ENCODE assay signal across 8 cellular contexts in genomic region chr11:33829430-33830141, GRCh38. TPM values are rescaled to one million over a fixed set of nuclear protein-coding genes. Genes with fewer than 3 reads are reported as not detected.
DNase-seq lines count a peak whose midpoint lies in the region; ATAC-seq, FAIRE-seq and TF ChIP-seq lines count a peak whose summit lies in the region.

No MANE protein-coding gene starts in this region.

- peak overlapping the region; percentile 55 for H3K4me3 ChIP-seq in AG04450 (ENCODE audit: low read depth, low read length)
- peak overlapping the region; percentile 69 for H3K4me3 ChIP-seq in osteoblast (ENCODE audit: insufficient read depth, low read length)

- no peaks in the 10 kb centered on the region for H4K20me1 ChIP-seq in osteoblast (ENCODE audit: insufficient read depth, low read length)

- H3K9me3 ChIP-seq in AG04450 (ENCODE audit: control insufficient read depth, insufficient read depth, low read length) (no peaks in the 10 kb centered on the region), osteoblast (ENCODE audit: low read depth, low read length) (no peaks in the 10 kb centered on the region)

- H3K4me2 ChIP-seq in osteoblast (ENCODE audit: insufficient read depth, low read length) = peak overlapping the region; percentile 86

- peak overlapping the region; percentile 61 for H2AFZ ChIP-seq in osteoblast (ENCODE audit: low read length)

- no peaks in the 10 kb centered on the region for H3K36me3 ChIP-seq in osteoblast (ENCODE audit: insufficient read depth, low read length)

- no peak for FAIRE-seq in urothelium cell line (lab: Jason Lieb, UNC)

- no peaks in the 10 kb centered on the region for H3K79me2 ChIP-seq in osteoblast (ENCODE audit: insufficient read depth, low read length)

- H3K36me3 Mint-ChIP-seq in activated naive CD4-positive, alpha-beta T cell treated with anti-CD3 and anti-CD28 coated beads, Interleukin-2, amount 50 U/mL, for 72 hours = no peaks in the 10 kb centered on the region

- peak; percentile 92 for TF ChIP-seq CTCF in AG04450 (IDR thresholded peaks at IDR 0.05; ENCODE audit: low read depth, low read length)
- peak; percentile 89 for TF ChIP-seq CTCF in osteoblast (IDR thresholded peaks at IDR 0.05; ENCODE audit: extremely low read depth, low read depth, low read length)

- POLR2A ChIA-PET in AG04450 (lab: Yijun Ruan, JAX) = no interaction called here

- H3K27ac ChIP-seq in AG04450 (ENCODE audit: low read depth, low read length) = no peak overlapping the region
- no peak overlapping the region for H3K27ac ChIP-seq in osteoblast (ENCODE audit: low read depth, low read length)

- CTCF ChIA-PET in AG04450 (lab: Charles Lee) = interaction anchor here (0.6 to 12.4 kb wide), 15 partner anchors 12 to 1021 kb away, joined by 3 to 206 read pairs (median 4); no protein-coding TSS in a partner anchor

- DNase-seq in AG04450 (ENCODE audit: low read depth, low spot score) = peak; percentile 39
- peak in 55 of 76 experiments; percentile 6 to 59 (median 36) for DNase-seq in HUDEP-2 (lab: John Stamatoyannopoulos, UW; ENCODE audit: unreplicated experiment in 76 of 76)
- DNase-seq in RPMI8226 = peak; percentile 61
- peak in 1 of 2 donors; percentile 59 for DNase-seq in activated naive CD4-positive, alpha-beta T cell treated with anti-CD3 and anti-CD28 coated beads, Interleukin-2, amount 50 U/mL, for 72 hours (ENCODE audit: low spot score in 2 of 2)
- peak; percentile 38 to 86 (median 71) for DNase-seq in head of caudate nucleus
- peak; percentile 91 for DNase-seq in osteoblast (ENCODE audit: insufficient read length, low spot score, missing footprints)
- peak; percentile 73 for DNase-seq in urothelium cell line (ENCODE audit: low spot score)

- H3K27me3 ChIP-seq in AG04450 (ENCODE audit: control insufficient read depth, insufficient read depth, low read length) = peaks cover 32% of the 10 kb centered on the region
- H3K27me3 ChIP-seq in osteoblast (ENCODE audit: insufficient read depth, low read length) = peaks cover 32% of the 10 kb centered on the region

- no peak overlapping the region for H3K27ac Mint-ChIP-seq in activated naive CD4-positive, alpha-beta T cell treated with anti-CD3 and anti-CD28 coated beads, Interleukin-2, amount 50 U/mL, for 72 hours

- H3K4me1 ChIP-seq in osteoblast (ENCODE audit: insufficient read depth, low read length) = peaks cover 7% of the 10 kb centered on the region

- peak; percentile 70 for ATAC-seq in GM18508 (IDR thresholded peaks at IDR 0.05; ENCODE audit: insufficient read depth, unreplicated experiment)
- peak; percentile 71 to 86 for ATAC-seq in activated naive CD4-positive, alpha-beta T cell treated with anti-CD3 and anti-CD28 coated beads, Interleukin-2, amount 50 U/mL, for 72 hours

- intact Hi-C loops in head of caudate nucleus (cut with DNase I) = no loop called here

- no peaks in the 10 kb centered on the region for H3K9me3 Mint-ChIP-seq in activated naive CD4-positive, alpha-beta T cell treated with anti-CD3 and anti-CD28 coated beads, Interleukin-2, amount 50 U/mL, for 72 hours

RNA-seq across cellular contexts. Expression of gene FBXO3, which starts 55.3 kb away (rescaled TPM):
- 33.3 and 43.4 TPM in 2 replicates for polyA plus RNA-seq in AG04450 (2011; rRNA removed)
- 19.1 and 38.4 TPM in 2 replicates for polyA minus RNA-seq in AG04450 (2011; rRNA and poly(A)+ RNA removed)
- 10 to 100 TPM; 13.3 to 18.4 TPM for total RNA-seq in activated naive CD4-positive, alpha-beta T cell treated with anti-CD3 and anti-CD28 coated beads, Interleukin-2, amount 50 U/mL, for 72 hours
- 35.8 and 38.3 TPM in 2 replicates for total RNA-seq in osteoblast
